In genomic region chr10:77253037-77253436, GRCh38 we compare ENCODE assay signal across 1 cellular context.
TF ChIP-seq lines count a peak whose summit lies in the region.

No MANE protein-coding gene starts in this region.

TF ChIP-seq in neural cell, 6 proteins besides CTCF, POLR2A, EP300 and RAD21 (continued from another document):
- no peak for TF ChIP-seq REST (IDR thresholded peaks at IDR 0.05; ENCODE audit: borderline replicate concordance)
